In the genomic region with DNA sequence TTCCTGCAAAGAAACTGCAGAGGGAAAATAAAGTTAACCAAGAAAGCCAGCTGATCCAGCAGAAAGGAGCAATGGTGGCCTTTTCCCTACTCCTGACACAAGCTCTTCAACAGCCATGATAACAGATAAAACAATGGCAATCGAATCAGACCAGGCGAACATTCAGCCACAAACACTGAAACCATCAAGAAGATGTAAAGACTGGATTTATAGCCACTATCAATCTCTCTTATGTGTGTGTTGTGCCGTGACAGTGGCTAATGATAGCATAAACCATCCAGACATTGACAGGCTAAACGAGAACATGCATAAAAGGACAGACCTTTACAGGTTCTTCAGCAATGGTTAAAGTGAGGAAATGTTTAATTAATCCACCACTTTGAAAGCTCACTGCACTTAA, we compare ENCODE assay signal across 18 cellular contexts.
"Had no signal": no experiment of that assay in that cellular context is flagged by ENCODE, and none has a peak within 500 bp of the region (broad histone marks: within the 10 kb centered on the region; RNA-seq: fewer than 3 reads in every experiment).

No MANE protein-coding gene starts in this region.

- H3K27ac ChIP-seq: ascending aorta, gastrocnemius medialis, psoas muscle, tibial artery, WERI-Rb-1 had no signal

- H3K27me3 ChIP-seq: ascending aorta, gastrocnemius medialis, tibial artery had no signal

- H3K36me3 ChIP-seq: ascending aorta, gastrocnemius medialis, tibial artery, WERI-Rb-1 had no signal

- H3K27ac Mint-ChIP-seq: activated naive CD4-positive, alpha-beta T cell treated with anti-CD3 and anti-CD28 coated beads, Interleukin-2, amount 50 U/mL, for 24 hours; activated T-cell treated with anti-CD3 and anti-CD28 coated beads, Interleukin-2, amount 50 U/mL, for 72 hours had no signal

- FAIRE-seq: urothelium cell line had no signal

- H3K4me1 ChIP-seq: ascending aorta, gastrocnemius medialis, psoas muscle, tibial artery had no signal

- H3K9me3 ChIP-seq: ascending aorta, gastrocnemius medialis, psoas muscle, tibial artery had no signal

- H3K4me3 Mint-ChIP-seq: activated naive CD4-positive, alpha-beta T cell treated with anti-CD3 and anti-CD28 coated beads, Interleukin-2, amount 50 U/mL, for 24 hours; activated T-cell treated with anti-CD3 and anti-CD28 coated beads, Interleukin-2, amount 50 U/mL, for 72 hours had no signal

- DNase-seq: activated CD4-positive, alpha-beta T cell treated with anti-CD3 and anti-CD28 coated beads, Interleukin-2, amount 50 U/mL, for 4 hours; activated gamma-delta T cell; activated T-cell treated with anti-CD3 and anti-CD28 coated beads, Interleukin-2, amount 50 U/mL, for 72 hours; cortex of kidney; effector CD4-positive, alpha-beta T cell; gastrocnemius medialis; head of caudate nucleus; left ventricle myocardium superior; psoas muscle; right cardiac atrium; stimulated activated CD4-positive, alpha-beta T cell treated with anti-CD3 and anti-CD28 coated beads, Interleukin-2, amount 100 ng/mL, for 24 hours; stimulated activated naive CD8-positive, alpha-beta T cell treated with anti-CD3 and anti-CD28 coated beads, Interleukin-15, Interleukin-2, amounts not matched to agents 100 U/mL and 50 U/mL, for 24 hours; substantia nigra; tibial artery; WERI-Rb-1 had no signal

- H3K9me3 Mint-ChIP-seq: activated naive CD4-positive, alpha-beta T cell treated with anti-CD3 and anti-CD28 coated beads, Interleukin-2, amount 50 U/mL, for 24 hours; activated T-cell treated with anti-CD3 and anti-CD28 coated beads, Interleukin-2, amount 50 U/mL, for 72 hours had no signal

- H3K36me3 Mint-ChIP-seq: activated naive CD4-positive, alpha-beta T cell treated with anti-CD3 and anti-CD28 coated beads, Interleukin-2, amount 50 U/mL, for 24 hours had no signal

- H3K4me3 ChIP-seq: ascending aorta, gastrocnemius medialis, psoas muscle, tibial artery had no signal

- ATAC-seq: gastrocnemius medialis, left ventricle myocardium superior, psoas muscle, right cardiac atrium had no signal

- H3K27me3 Mint-ChIP-seq: activated naive CD4-positive, alpha-beta T cell treated with anti-CD3 and anti-CD28 coated beads, Interleukin-2, amount 50 U/mL, for 24 hours had no signal
